1 cellular context compared by ENCODE assay signal in the genomic region with DNA sequence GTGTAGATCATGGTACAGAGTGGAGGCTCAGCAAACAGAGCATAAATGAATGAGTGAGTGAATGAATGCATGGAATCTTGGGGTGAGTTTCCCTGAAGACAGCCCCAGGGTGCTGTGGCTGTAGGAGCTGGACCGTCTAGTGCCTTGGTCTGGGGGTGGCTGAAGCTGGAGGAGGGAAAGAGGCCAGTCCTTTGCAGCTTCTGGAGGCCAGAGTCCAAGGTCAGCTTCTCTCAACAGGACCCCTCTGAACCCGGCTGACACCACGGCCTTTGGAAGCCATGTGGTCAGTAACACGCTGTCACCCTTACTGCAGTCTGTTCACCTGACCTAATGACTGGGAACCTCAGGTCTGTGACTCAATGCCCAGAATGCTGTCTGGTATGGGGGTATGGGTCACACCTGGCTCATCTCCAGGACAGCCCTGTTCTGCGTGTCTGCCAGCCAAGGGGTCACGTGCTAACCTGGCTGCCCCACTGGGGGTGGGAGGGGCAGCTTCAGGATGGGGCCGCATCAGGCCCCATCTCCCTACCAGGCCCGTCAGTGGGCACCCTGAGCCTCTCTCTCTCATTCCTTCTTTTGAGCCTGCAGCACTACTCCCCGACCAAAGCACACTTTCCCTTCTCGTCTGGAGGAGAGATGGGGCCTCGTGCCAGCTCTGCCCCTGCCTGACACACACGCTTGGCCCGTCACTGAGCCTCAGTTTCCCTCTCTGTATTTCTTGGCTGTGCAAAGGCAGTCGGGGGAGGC.
TF ChIP-seq lines count a peak whose summit lies in the region.

No MANE protein-coding gene starts in this region.

TF ChIP-seq in HepG2, 621 proteins besides CTCF, POLR2A, EP300 and RAD21 (continued from another document and continues in another):
- TF ChIP-seq CBFB (CRISPR knock-in tag; IDR thresholded peaks at IDR 0.05) (0 out of 2 replicates have a peak, but pooled peaks have one; percentile 18), ZNF747 (CRISPR knock-in tag; IDR thresholded peaks at IDR 0.05; ENCODE audit: borderline replicate concordance) (peak; percentile 79), PHF8 (CRISPR knock-in tag; IDR thresholded peaks at IDR 0.05) (no peak), HNF4G (IDR thresholded peaks at IDR 0.05; ENCODE audit: borderline replicate concordance, low read depth, low read length) (peak; percentile 92), HNF4G (CRISPR knock-in tag; IDR thresholded peaks at IDR 0.05; ENCODE audit: borderline replicate concordance, low read depth) (peak; percentile 96), CEBPG (CRISPR knock-in tag; IDR thresholded peaks at IDR 0.05) (peak; percentile 68; the same call in 1 of the 2 replicates), BORCS8-MEF2B (CRISPR knock-in tag; IDR thresholded peaks at IDR 0.05) (no peak), ONECUT2 (CRISPR knock-in tag; IDR thresholded peaks at IDR 0.05) (no peak), ZNF746 (CRISPR knock-in tag; IDR thresholded peaks at IDR 0.05) (peak; percentile 84), ZNF354B (CRISPR knock-in tag; IDR thresholded peaks at IDR 0.05) (0 out of 2 replicates have a peak, but pooled peaks have one; percentile 66), NR2F1 (CRISPR knock-in tag; IDR thresholded peaks at IDR 0.05) (peak; percentile 94), MEIS1 (CRISPR knock-in tag; IDR thresholded peaks at IDR 0.05; ENCODE audit: borderline replicate concordance) (peak; percentile 51; the same call in 1 of the 2 replicates), NR2F2 (IDR thresholded peaks at IDR 0.05; ENCODE audit: borderline replicate concordance, low read depth) (peak; percentile 87), ZNF709 (CRISPR knock-in tag; IDR thresholded peaks at IDR 0.05) (peak; percentile 67), ZNF205 (CRISPR knock-in tag; IDR thresholded peaks at IDR 0.05) (peak; percentile 75), BRF2 (CRISPR knock-in tag; IDR thresholded peaks at IDR 0.05) (0 out of 2 replicates have a peak, but pooled peaks have one; percentile 43), FOXP1 (IDR thresholded peaks at IDR 0.05) (no peak), FOXP1 (CRISPR knock-in tag; IDR thresholded peaks at IDR 0.05) (peak; percentile 69), GMEB1 (CRISPR knock-in tag; IDR thresholded peaks at IDR 0.05; ENCODE audit: borderline replicate concordance) (no peak), ZNF503 (CRISPR knock-in tag; IDR thresholded peaks at IDR 0.05) (no peak), ZMAT3 (CRISPR knock-in tag; conservative IDR thresholded peaks at IDR 0.05) (peak; percentile 80; the same call in 1 of the 2 replicates), CREB1 (IDR thresholded peaks at IDR 0.05) (peak; percentile 64; the same call in 1 of the 2 replicates), CREB1 (CRISPR knock-in tag; IDR thresholded peaks at IDR 0.05) (peak; percentile 60; the same call in 1 of the 2 replicates), NFIC (IDR thresholded peaks at IDR 0.05; ENCODE audit: low read length) (no peak), SMC3 (IDR thresholded peaks at IDR 0.05; ENCODE audit: low read length) (peak; percentile 25; the same call in 1 of the 2 replicates), ZNF761 (CRISPR knock-in tag; conservative IDR thresholded peaks at IDR 0.05) (peak; percentile 67; the same call in 1 of the 2 replicates), ELF3 (CRISPR knock-in tag; IDR thresholded peaks at IDR 0.05) (peak; percentile 80), KLF6 (CRISPR knock-in tag; IDR thresholded peaks at IDR 0.05) (peak; percentile 74; the same call in 1 of the 2 replicates), CBX1 (IDR thresholded peaks at IDR 0.05; ENCODE audit: low read depth) (no peak), THAP11 (CRISPR knock-in tag; IDR thresholded peaks at IDR 0.05) (peak; percentile 72), JUNB (CRISPR knock-in tag; IDR thresholded peaks at IDR 0.05; ENCODE audit: borderline replicate concordance) (no peak), ZBTB3 (CRISPR knock-in tag; IDR thresholded peaks at IDR 0.05; ENCODE audit: borderline replicate concordance, low read depth) (peak; percentile 36; the same call in 1 of the 2 replicates)
- TF ChIP-seq, protein P1, sequence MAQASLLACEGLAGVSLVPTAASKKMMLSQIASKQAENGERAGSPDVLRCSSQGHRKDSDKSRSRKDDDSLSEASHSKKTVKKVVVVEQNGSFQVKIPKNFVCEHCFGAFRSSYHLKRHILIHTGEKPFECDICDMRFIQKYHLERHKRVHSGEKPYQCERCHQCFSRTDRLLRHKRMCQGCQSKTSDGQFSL (CRISPR knock-in tag; IDR thresholded peaks at IDR 0.05): no peak
- TF ChIP-seq, protein P2, sequence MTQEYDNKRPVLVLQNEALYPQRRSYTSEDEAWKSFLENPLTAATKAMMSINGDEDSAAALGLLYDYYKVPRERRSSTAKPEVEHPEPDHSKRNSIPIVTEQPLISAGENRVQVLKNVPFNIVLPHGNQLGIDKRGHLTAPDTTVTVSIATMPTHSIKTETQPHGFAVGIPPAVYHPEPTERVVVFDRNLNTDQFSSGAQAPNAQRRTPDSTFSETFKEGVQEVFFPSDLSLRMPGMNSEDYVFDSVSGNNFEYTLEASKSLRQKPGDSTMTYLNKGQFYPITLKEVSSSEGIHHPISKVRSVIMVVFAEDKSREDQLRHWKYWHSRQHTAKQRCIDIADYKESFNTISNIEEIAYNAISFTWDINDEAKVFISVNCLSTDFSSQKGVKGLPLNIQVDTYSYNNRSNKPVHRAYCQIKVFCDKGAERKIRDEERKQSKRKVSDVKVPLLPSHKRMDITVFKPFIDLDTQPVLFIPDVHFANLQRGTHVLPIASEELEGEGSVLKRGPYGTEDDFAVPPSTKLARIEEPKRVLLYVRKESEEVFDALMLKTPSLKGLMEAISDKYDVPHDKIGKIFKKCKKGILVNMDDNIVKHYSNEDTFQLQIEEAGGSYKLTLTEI (CRISPR knock-in tag; conservative IDR thresholded peaks at IDR 0.05): no peak
- TF ChIP-seq, protein P3, sequence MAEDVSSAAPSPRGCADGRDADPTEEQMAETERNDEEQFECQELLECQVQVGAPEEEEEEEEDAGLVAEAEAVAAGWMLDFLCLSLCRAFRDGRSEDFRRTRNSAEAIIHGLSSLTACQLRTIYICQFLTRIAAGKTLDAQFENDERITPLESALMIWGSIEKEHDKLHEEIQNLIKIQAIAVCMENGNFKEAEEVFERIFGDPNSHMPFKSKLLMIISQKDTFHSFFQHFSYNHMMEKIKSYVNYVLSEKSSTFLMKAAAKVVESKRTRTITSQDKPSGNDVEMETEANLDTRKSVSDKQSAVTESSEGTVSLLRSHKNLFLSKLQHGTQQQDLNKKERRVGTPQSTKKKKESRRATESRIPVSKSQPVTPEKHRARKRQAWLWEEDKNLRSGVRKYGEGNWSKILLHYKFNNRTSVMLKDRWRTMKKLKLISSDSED (CRISPR knock-in tag; IDR thresholded peaks at IDR 0.05): no peak
- TF ChIP-seq, protein P4, sequence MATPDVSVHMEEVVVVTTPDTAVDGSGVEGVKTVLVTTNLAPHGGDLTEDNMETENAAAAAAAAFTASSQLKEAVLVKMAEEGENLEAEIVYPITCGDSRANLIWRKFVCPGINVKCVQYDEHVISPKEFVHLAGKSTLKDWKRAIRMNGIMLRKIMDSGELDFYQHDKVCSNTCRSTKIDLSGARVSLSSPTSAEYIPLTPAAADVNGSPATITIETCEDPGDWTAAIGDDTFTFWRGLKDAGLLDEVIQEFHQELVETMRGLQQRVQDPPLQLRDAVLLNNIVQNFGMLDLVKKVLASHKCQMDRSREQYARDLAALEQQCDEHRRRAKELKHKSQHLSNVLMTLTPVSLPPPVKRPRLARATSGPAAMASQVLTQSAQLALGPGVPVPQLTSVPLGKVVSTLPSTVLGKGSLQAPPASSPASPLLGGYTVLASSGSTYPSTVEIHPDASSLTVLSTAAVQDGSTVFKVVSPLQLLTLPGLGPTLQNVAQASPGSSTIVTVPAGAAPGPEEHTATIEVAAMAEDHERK (CRISPR knock-in tag; IDR thresholded peaks at IDR 0.05; ENCODE audit: low read depth): no peak
- TF ChIP-seq, protein P5, sequence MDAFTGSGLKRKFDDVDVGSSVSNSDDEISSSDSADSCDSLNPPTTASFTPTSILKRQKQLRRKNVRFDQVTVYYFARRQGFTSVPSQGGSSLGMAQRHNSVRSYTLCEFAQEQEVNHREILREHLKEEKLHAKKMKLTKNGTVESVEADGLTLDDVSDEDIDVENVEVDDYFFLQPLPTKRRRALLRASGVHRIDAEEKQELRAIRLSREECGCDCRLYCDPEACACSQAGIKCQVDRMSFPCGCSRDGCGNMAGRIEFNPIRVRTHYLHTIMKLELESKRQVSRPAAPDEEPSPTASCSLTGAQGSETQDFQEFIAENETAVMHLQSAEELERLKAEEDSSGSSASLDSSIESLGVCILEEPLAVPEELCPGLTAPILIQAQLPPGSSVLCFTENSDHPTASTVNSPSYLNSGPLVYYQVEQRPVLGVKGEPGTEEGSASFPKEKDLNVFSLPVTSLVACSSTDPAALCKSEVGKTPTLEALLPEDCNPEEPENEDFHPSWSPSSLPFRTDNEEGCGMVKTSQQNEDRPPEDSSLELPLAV (CRISPR knock-in tag; conservative IDR thresholded peaks at IDR 0.05; ENCODE audit: low read depth): no peak
- TF ChIP-seq, protein P6, sequence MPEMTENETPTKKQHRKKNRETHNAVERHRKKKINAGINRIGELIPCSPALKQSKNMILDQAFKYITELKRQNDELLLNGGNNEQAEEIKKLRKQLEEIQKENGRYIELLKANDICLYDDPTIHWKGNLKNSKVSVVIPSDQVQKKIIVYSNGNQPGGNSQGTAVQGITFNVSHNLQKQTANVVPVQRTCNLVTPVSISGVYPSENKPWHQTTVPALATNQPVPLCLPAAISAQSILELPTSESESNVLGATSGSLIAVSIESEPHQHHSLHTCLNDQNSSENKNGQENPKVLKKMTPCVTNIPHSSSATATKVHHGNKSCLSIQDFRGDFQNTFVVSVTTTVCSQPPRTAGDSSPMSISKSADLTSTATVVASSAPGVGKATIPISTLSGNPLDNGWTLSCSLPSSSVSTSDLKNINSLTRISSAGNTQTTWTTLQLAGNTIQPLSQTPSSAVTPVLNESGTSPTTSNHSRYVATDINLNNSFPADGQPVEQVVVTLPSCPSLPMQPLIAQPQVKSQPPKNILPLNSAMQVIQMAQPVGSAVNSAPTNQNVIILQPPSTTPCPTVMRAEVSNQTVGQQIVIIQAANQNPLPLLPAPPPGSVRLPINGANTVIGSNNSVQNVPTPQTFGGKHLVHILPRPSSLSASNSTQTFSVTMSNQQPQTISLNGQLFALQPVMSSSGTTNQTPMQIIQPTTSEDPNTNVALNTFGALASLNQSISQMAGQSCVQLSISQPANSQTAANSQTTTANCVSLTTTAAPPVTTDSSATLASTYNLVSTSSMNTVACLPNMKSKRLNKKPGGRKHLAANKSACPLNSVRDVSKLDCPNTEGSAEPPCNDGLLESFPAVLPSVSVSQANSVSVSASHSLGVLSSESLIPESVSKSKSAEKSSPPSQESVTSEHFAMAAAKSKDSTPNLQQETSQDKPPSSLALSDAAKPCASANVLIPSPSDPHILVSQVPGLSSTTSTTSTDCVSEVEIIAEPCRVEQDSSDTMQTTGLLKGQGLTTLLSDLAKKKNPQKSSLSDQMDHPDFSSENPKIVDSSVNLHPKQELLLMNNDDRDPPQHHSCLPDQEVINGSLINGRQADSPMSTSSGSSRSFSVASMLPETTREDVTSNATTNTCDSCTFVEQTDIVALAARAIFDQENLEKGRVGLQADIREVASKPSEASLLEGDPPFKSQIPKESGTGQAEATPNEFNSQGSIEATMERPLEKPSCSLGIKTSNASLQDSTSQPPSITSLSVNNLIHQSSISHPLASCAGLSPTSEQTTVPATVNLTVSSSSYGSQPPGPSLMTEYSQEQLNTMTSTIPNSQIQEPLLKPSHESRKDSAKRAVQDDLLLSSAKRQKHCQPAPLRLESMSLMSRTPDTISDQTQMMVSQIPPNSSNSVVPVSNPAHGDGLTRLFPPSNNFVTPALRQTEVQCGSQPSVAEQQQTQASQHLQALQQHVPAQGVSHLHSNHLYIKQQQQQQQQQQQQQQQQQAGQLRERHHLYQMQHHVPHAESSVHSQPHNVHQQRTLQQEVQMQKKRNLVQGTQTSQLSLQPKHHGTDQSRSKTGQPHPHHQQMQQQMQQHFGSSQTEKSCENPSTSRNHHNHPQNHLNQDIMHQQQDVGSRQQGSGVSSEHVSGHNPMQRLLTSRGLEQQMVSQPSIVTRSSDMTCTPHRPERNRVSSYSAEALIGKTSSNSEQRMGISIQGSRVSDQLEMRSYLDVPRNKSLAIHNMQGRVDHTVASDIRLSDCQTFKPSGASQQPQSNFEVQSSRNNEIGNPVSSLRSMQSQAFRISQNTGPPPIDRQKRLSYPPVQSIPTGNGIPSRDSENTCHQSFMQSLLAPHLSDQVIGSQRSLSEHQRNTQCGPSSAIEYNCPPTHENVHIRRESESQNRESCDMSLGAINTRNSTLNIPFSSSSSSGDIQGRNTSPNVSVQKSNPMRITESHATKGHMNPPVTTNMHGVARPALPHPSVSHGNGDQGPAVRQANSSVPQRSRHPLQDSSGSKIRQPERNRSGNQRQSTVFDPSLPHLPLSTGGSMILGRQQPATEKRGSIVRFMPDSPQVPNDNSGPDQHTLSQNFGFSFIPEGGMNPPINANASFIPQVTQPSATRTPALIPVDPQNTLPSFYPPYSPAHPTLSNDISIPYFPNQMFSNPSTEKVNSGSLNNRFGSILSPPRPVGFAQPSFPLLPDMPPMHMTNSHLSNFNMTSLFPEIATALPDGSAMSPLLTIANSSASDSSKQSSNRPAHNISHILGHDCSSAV (CRISPR knock-in tag; IDR thresholded peaks at IDR 0.05; ENCODE audit: borderline replicate concordance): no peak
